Comparison of ENCODE assay signal across 19 cellular contexts in the genomic region with DNA sequence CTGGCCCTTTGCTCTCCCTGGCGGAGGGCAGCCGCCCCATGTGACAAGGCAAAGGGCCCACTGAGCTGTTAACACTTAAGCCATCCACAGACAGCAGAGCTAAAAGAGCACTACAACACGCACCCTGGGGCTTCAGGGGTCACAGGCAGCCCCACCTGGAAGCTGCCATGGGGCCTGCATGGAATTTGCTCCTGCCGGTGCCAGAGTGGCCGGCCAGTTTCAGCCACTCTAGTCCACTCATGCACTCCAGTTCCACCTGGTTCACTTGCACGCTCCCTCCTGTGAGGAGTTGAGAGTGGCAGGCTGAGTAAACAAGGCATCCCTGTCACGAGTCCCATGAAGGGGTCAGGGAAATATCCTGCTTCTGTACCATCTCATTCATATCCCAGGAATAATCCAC.
"Had no signal": no experiment of that assay in that cellular context is flagged by ENCODE, and none has a peak within 500 bp of the region (broad histone marks: within the 10 kb centered on the region; RNA-seq: fewer than 3 reads in every experiment).

No MANE protein-coding gene starts in this region.

- ATAC-seq: activated CD4-positive, CD25-positive, alpha-beta regulatory T cell treated with anti-CD3 and anti-CD28 coated beads, Interleukin-2, amount 50 U/mL, for 24 hours; activated CD8-positive, alpha-beta T cell treated with anti-CD3 and anti-CD28 coated beads for 36 hours; activated naive CD4-positive, alpha-beta T cell treated with anti-CD3 and anti-CD28 coated beads, Interleukin-2, amount 50 U/mL, for 72 hours; activated naive CD8-positive, alpha-beta T cell treated with anti-CD3 and anti-CD28 coated beads, Interleukin-2, amount 50 U/mL, for 24 hours; activated T-cell treated with anti-CD3 and anti-CD28 coated beads, Interleukin-2, amount 50 U/mL, for 4 hours; PC-3 had no signal

- DNase-seq: activated CD4-positive, alpha-beta T cell treated with anti-CD3 and anti-CD28 coated beads for 4 hours; activated CD8-positive, alpha-beta T cell treated with anti-CD3 and anti-CD28 coated beads for 36 hours; activated effector memory CD4-positive, alpha-beta T cell treated with anti-CD3 and anti-CD28 coated beads, Interleukin-2, amount 50 U/mL, for 16 hours; activated naive CD4-positive, alpha-beta T cell treated with Interleukin-2 at 50 U/mL for 16 hours; activated naive CD8-positive, alpha-beta T cell treated with anti-CD3 and anti-CD28 coated beads, Interleukin-2, amount 50 U/mL, for 24 hours; activated T-cell treated with anti-CD3 and anti-CD28 coated beads, Interleukin-2, amount 50 U/mL, for 4 hours; amniotic stem cell; MG63; MV-4-11; NCI-H1092 treated with DMSO at 0.1 percent for 48 hours; NCI-H1436; NCI-H1694 treated with DMSO at 0.1 percent for 48 hours; NCI-H345; NCI-H510A treated with DMSO at 0.1 percent for 48 hours; NCI-H69; PC-3; SHP77 treated with DMSO at 0.1 percent for 48 hours had no signal
